ENCODE assay signal across 8 cellular contexts in the genomic region with DNA sequence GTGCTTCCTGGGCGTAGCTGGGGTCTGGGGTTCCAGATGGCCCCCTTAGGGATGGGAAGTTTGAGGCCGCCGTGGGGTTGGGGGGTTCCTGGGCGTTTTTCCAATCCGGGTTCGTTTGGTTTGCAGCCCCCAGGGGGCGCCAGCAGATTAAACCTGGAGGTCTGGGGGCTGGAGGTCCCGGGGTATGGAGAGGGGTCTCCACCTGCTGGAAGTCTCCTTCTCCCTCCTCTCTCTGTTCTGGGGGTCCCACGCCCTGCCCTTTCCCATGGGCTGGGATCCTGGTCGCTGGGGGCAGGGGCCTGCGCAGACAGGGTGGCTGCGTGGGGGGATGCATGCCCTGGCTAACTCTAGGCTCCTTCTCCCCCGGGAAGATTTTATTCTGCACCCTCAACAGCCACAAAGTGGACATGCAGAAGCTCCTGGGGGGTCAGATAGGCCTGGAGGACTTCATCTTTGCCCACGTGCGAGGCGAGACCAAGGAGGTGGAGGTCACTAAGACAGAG. TPM values are rescaled to one million over a fixed set of nuclear protein-coding genes. Genes with fewer than 3 reads are reported as not detected.
A peak's percentile ranks its signal among the peaks of the same experiment; 100 is the strongest.
DNase-seq lines count a peak whose midpoint lies in the region; ATAC-seq and TF ChIP-seq lines count a peak whose summit lies in the region.

No MANE protein-coding gene starts in this region.

- POLR2A ChIA-PET in CD8-positive, alpha-beta T cell (lab: Charles Lee), result interaction anchor here (0.6 to 1.9 kb wide), 6 partner anchors 19 to 638 kb away, joined by 3 to 6 read pairs (median 4); partner anchors contain the start of gene MFSD12

- H3K36me3 Mint-ChIP-seq in CD8-positive, alpha-beta T cell, result no peaks in the 10 kb centered on the region
- no peaks in the 10 kb centered on the region for H3K36me3 Mint-ChIP-seq in activated naive CD8-positive, alpha-beta T cell treated with anti-CD3 and anti-CD28 coated beads for 36 hours

- no peaks in the 10 kb centered on the region for H3K4me1 Mint-ChIP-seq in CD8-positive, alpha-beta T cell (ENCODE audit: low read depth)
- no peaks in the 10 kb centered on the region for H3K4me1 Mint-ChIP-seq in activated naive CD8-positive, alpha-beta T cell treated with anti-CD3 and anti-CD28 coated beads for 36 hours

- no peaks in the 10 kb centered on the region for H3K79me2 ChIP-seq in KMS-11 (ENCODE audit: insufficient read depth, low read depth)

- no peak overlapping the region for H3K9ac ChIP-seq in KMS-11

- no peaks in the 10 kb centered on the region for H4K20me1 ChIP-seq in KMS-11 (ENCODE audit: insufficient read depth)

- no peak overlapping the region for H3K4me2 ChIP-seq in KMS-11

- H3K4me1 ChIP-seq in CD8-positive, alpha-beta T cell (ENCODE audit: insufficient read depth, low read length), result no peaks in the 10 kb centered on the region
- H3K4me1 ChIP-seq in KMS-11 (ENCODE audit: low read depth, poor library complexity, severe bottlenecking), result no peaks in the 10 kb centered on the region
- peaks cover 10% of the 10 kb centered on the region for H3K4me1 ChIP-seq in lower lobe of right lung

- CTCF ChIA-PET in CD8-positive, alpha-beta T cell (lab: Charles Lee), result interaction anchor here (0.7 to 5.4 kb wide), 23 partner anchors 10 to 120 kb away, joined by 3 to 55 read pairs (median 4); partner anchors contain the start of genes CACTIN, MFSD12 and TBXA2R

- H3K36me3 ChIP-seq in CD8-positive, alpha-beta T cell (ENCODE audit: insufficient read depth, low read length), result no peaks in the 10 kb centered on the region
- no peaks in the 10 kb centered on the region for H3K36me3 ChIP-seq in KMS-11 (ENCODE audit: insufficient read depth)
- no peaks in the 10 kb centered on the region for H3K36me3 ChIP-seq in lower lobe of right lung

- H3K27ac ChIP-seq in CD8-positive, alpha-beta T cell (ENCODE audit: low read depth, low read length), result no peak overlapping the region
- no peak overlapping the region for H3K27ac ChIP-seq in KMS-11
- no peak overlapping the region for H3K27ac ChIP-seq in lower lobe of right lung

- peak overlapping the region; percentile 45 for H3K4me3 ChIP-seq in CD8-positive, alpha-beta T cell (ENCODE audit: low read depth, low read length)
- H3K4me3 ChIP-seq in KMS-11 (IDR thresholded peaks at IDR 0.05; ENCODE audit: insufficient read depth, low read depth, low read length) (no peak overlapping the region), lower lobe of right lung (peak overlapping the region; percentile 54)

- peak; percentile 63 for ATAC-seq in CD8-positive, alpha-beta T cell
- ATAC-seq in lower lobe of right lung (peak; percentile 11 to 26), HG02981 (IDR thresholded peaks at IDR 0.05; ENCODE audit: unreplicated experiment) (no peak), HG02588 (IDR thresholded peaks at IDR 0.05; ENCODE audit: unreplicated experiment) (no peak)

- H2AFZ ChIP-seq in KMS-11 (ENCODE audit: low read depth), result peak overlapping the region; percentile 18; the same call in 1 of the 2 replicates

- H3K4me3 Mint-ChIP-seq in CD8-positive, alpha-beta T cell, result peak overlapping the region; percentile 53
- no peak overlapping the region for H3K4me3 Mint-ChIP-seq in activated naive CD8-positive, alpha-beta T cell treated with anti-CD3 and anti-CD28 coated beads for 36 hours

- TF ChIP-seq CTCF in CD8-positive, alpha-beta T cell (IDR thresholded peaks at IDR 0.05), result peak; percentile 65
- peak; percentile 64 for TF ChIP-seq CTCF in KMS-11 (conservative IDR thresholded peaks at IDR 0.05; ENCODE audit: low read depth, low read length)
- peak; percentile 64 for TF ChIP-seq CTCF in lower lobe of right lung (IDR thresholded peaks at IDR 0.05)

- H3K27ac Mint-ChIP-seq in CD8-positive, alpha-beta T cell, result no peak overlapping the region
- no peak overlapping the region for H3K27ac Mint-ChIP-seq in activated naive CD8-positive, alpha-beta T cell treated with anti-CD3 and anti-CD28 coated beads for 36 hours

- H3K9me3 ChIP-seq in CD8-positive, alpha-beta T cell (ENCODE audit: low read length), result no peaks in the 10 kb centered on the region
- H3K9me3 ChIP-seq in lower lobe of right lung, result no peaks in the 10 kb centered on the region

- H3K27me3 Mint-ChIP-seq in CD8-positive, alpha-beta T cell (ENCODE audit: low read depth), result no peaks in the 10 kb centered on the region
- H3K27me3 Mint-ChIP-seq in activated naive CD8-positive, alpha-beta T cell treated with anti-CD3 and anti-CD28 coated beads for 36 hours, result no peaks in the 10 kb centered on the region

- DNase-seq in CD8-positive, alpha-beta T cell, result peak in 6 of 7 experiments; percentile 31 to 79 (median 54)
- peak; percentile 43 for DNase-seq in activated naive CD8-positive, alpha-beta T cell treated with anti-CD3 and anti-CD28 coated beads for 36 hours
- no peak for DNase-seq in lower lobe of right lung
- no peak for DNase-seq in NOMO-1 (lab: John Stamatoyannopoulos, UW; ENCODE audit: unreplicated experiment in 2 of 2)
- no peak for DNase-seq in DMS153 (lab: John Stamatoyannopoulos, UW)

- intact Hi-C loops in CD8-positive, alpha-beta T cell (cut with DNase I, micrococcal nuclease), result loop anchor here (1.0 to 10.0 kb wide), 3 partner anchors 32 to 119 kb away; partner anchors contain the start of genes PIP5K1C (in 1 of the 2) and TJP3 (in 1 of the 2)
- intact Hi-C loops in lower lobe of right lung (cut with DNase I), result no loop called here

- no peaks in the 10 kb centered on the region for H3K27me3 ChIP-seq in CD8-positive, alpha-beta T cell (ENCODE audit: insufficient read depth, low read length)
- H3K27me3 ChIP-seq in KMS-11 (ENCODE audit: insufficient read depth, low read depth) (peaks cover 12% of the 10 kb centered on the region; the same call in 1 of the 2 replicates), lower lobe of right lung (ENCODE audit: low read depth) (peaks cover 25% of the 10 kb centered on the region)

- H3K9me3 Mint-ChIP-seq in CD8-positive, alpha-beta T cell, result no peaks in the 10 kb centered on the region
- no peaks in the 10 kb centered on the region for H3K9me3 Mint-ChIP-seq in activated naive CD8-positive, alpha-beta T cell treated with anti-CD3 and anti-CD28 coated beads for 36 hours

RNA-seq across cellular contexts. Expression of gene GIPC3, which starts 0.9 kb away (rescaled TPM):
- under 1 TPM; 0.19 to 0.49 TPM for total RNA-seq in CD8-positive, alpha-beta T cell
- total RNA-seq in activated naive CD8-positive, alpha-beta T cell treated with anti-CD3 and anti-CD28 coated beads for 36 hours, result under 1 TPM; 0.32 to 0.43 TPM
- 4.2 TPM for total RNA-seq in lower lobe of right lung

RNA-seq across cellular contexts. Expression of gene HMG20B, which starts 13.4 kb away (rescaled TPM):
- 10 to 100 TPM; 32.3 to 37.8 TPM for total RNA-seq in CD8-positive, alpha-beta T cell
- total RNA-seq in activated naive CD8-positive, alpha-beta T cell treated with anti-CD3 and anti-CD28 coated beads for 36 hours, result 10 to 100 TPM; 37.1 to 41.6 TPM
- total RNA-seq in lower lobe of right lung, result 60.9 TPM

RNA-seq across cellular contexts. Expression of gene TBXA2R, which starts 20.5 kb away (rescaled TPM):
- 1 to 10 TPM; 2.3 to 2.6 TPM for total RNA-seq in CD8-positive, alpha-beta T cell
- 1 to 10 TPM; 2.8 to 3.1 TPM for total RNA-seq in activated naive CD8-positive, alpha-beta T cell treated with anti-CD3 and anti-CD28 coated beads for 36 hours
- 4.9 TPM for total RNA-seq in lower lobe of right lung

RNA-seq across cellular contexts. Expression of gene MFSD12, which starts 28.8 kb away (rescaled TPM):
- 10 to 100 TPM; 42.3 to 42.7 TPM for total RNA-seq in CD8-positive, alpha-beta T cell
- 10 to 100 TPM; 73.2 to 76.1 TPM for total RNA-seq in activated naive CD8-positive, alpha-beta T cell treated with anti-CD3 and anti-CD28 coated beads for 36 hours
- 80.7 TPM for total RNA-seq in lower lobe of right lung

RNA-seq across cellular contexts. Expression of gene CACTIN, which starts 40.4 kb away (rescaled TPM):
- 10 to 100 TPM; 32.5 to 33.0 TPM for total RNA-seq in CD8-positive, alpha-beta T cell
- total RNA-seq in activated naive CD8-positive, alpha-beta T cell treated with anti-CD3 and anti-CD28 coated beads for 36 hours, result 10 to 100 TPM; 33.0 to 34.4 TPM
- 20.3 TPM for total RNA-seq in lower lobe of right lung

Comparison
In these comparisons a context has a peak if more than half of its experiments do, and no peak if none do; other contexts are left out.
1. ATAC-seq: peak in CD8-positive, alpha-beta T cell (single experiment) and lower lobe of right lung (2 of 2); none in HG02981 (single experiment) and HG02588 (single experiment).
2. DNase-seq: peak in CD8-positive, alpha-beta T cell (6 of 7) and activated naive CD8-positive, alpha-beta T cell treated with anti-CD3 and anti-CD28 coated beads for 36 hours (single experiment); none in lower lobe of right lung (single experiment), NOMO-1 (0 of 2) and DMS153 (single experiment).
3. Peak in every context shown above with its lines, with median percentiles within 50 percentile points of each other: CTCF ChIP-seq.